Comparison of ENCODE assay signal across 33 cellular contexts in the genomic region with DNA sequence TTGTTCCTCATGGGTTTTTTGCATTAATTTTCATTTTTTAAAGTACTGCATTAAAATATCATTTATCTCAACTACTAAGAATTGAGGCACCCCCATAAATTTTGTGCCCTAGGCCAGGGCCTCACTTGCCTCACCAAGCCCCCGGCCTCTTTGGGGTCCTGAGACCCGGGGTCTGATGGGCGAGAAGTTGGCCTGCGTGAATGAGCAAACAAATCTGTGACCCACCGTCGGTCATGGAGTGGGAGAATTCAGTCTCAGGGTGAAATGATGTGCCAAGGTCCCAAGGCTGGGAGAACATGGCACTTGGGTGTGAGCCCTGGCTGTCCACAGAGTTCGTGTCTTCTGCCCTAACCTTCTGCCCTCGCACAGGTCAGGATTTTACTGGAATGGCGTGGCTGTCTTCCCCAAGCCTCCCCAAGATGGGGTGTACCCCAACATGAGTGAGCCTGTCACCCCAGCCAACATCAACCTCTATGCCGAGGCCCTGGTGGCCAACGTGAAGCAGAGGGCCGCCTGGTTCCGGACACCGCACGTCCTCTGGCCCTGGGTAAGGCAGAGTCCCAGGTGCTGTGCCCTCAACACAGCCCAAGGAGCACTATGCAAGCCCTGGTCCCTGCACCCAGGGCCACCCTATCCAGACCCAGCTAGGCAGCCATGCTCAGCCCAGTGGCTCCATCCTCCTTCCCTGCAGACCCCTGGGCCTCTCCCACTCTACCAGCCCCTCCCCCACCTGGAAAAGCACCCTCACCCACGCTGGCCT.
"Had no signal": no experiment of that assay in that cellular context is flagged by ENCODE, and none has a peak within 500 bp of the region (broad histone marks: within the 10 kb centered on the region; RNA-seq: fewer than 3 reads in every experiment).

No MANE protein-coding gene starts in this region.

- H3K27me3 Mint-ChIP-seq: activated B cell treated with CpG ODN at 0.5 μM for 24 hours; activated CD8-positive, alpha-beta T cell treated with anti-CD3 and anti-CD28 coated beads for 36 hours; activated naive CD8-positive, alpha-beta T cell; activated T-helper 17 cell treated with anti-CD3 and anti-CD28 coated beads, Interleukin-2, amount 50 U/mL, for 72 hours; central memory CD8-positive, alpha-beta T cell; dendritic cell treated with granulocyte-macrophage colony-stimulating factor and Interleukin-4, amounts not matched to agents 40 ng/mL and 50 ng/mL, for 4 days; T-helper 17 cell had no signal

- H3K36me3 Mint-ChIP-seq: activated naive CD8-positive, alpha-beta T cell had no signal

- H3K27me3 ChIP-seq: brain microvascular endothelial cell, dorsolateral prefrontal cortex had no signal

- H3K9me3 Mint-ChIP-seq: activated B cell treated with CpG ODN at 0.5 μM for 24 hours; activated CD8-positive, alpha-beta T cell treated with anti-CD3 and anti-CD28 coated beads for 36 hours; activated T-cell treated with anti-CD3 and anti-CD28 coated beads, Interleukin-2, amount 50 U/mL, for 4 hours; activated T-helper 17 cell treated with anti-CD3 and anti-CD28 coated beads, Interleukin-2, amount 50 U/mL, for 72 hours; central memory CD8-positive, alpha-beta T cell; dendritic cell treated with granulocyte-macrophage colony-stimulating factor and Interleukin-4, amounts not matched to agents 40 ng/mL and 50 ng/mL, for 4 days; endodermal cell; T-helper 2 cell treated with Interferon-gamma antibody and Interleukin-4, amounts not matched to agents 5 μg/mL and 100 μg/mL, for 36 hours had no signal

- ATAC-seq: activated CD4-positive, CD25-positive, alpha-beta regulatory T cell treated with anti-CD3 and anti-CD28 coated beads, Interleukin-2, amount 50 U/mL, for 24 hours; activated CD8-positive, alpha-beta T cell treated with anti-CD3 and anti-CD28 coated beads for 36 hours; activated T-cell treated with anti-CD3 and anti-CD28 coated beads, Interleukin-2, amount 50 U/mL, for 4 hours; activated T-helper 17 cell treated with anti-CD3 and anti-CD28 coated beads, Interleukin-2, amount 50 U/mL, for 72 hours; esophagus mucosa; T-helper 17 cell had no signal

- FAIRE-seq: astrocyte, bronchial epithelial cell, frontal cortex had no signal

- DNase-seq: activated B cell treated with CpG ODN at 0.5 μM for 24 hours; activated CD4-positive, alpha-beta T cell treated with anti-CD3 and anti-CD28 coated beads for 48 hours; activated CD4-positive, alpha-beta T cell treated with anti-CD3 and anti-CD28 coated beads, Interleukin-2, amount 50 U/mL, for 1 hour; activated CD4-positive, alpha-beta T cell treated with anti-CD3 and anti-CD28 coated beads, Interleukin-2, amount 50 U/mL, for 48 hours; activated CD8-positive, alpha-beta memory T cell treated with anti-CD3 and anti-CD28 coated beads for 24 hours; activated CD8-positive, alpha-beta T cell treated with anti-CD3 and anti-CD28 coated beads for 36 hours; activated effector memory CD4-positive, alpha-beta T cell treated with Interleukin-2 at 50 U/mL for 16 hours; activated gamma-delta T cell treated with Interleukin-2 at 50 U/mL for 16 hours; activated naive CD4-positive, alpha-beta T cell treated with anti-CD3 and anti-CD28 coated beads, Interleukin-2, amount 50 U/mL, for 16 hours; activated naive CD4-positive, alpha-beta T cell treated with Interleukin-2 at 50 U/mL for 16 hours; activated T-cell treated with anti-CD3 and anti-CD28 coated beads, Interleukin-2, amount 50 U/mL, for 4 hours; amniotic stem cell; anterior cingulate cortex; brain microvascular endothelial cell; dorsolateral prefrontal cortex; effector memory CD4-positive, alpha-beta T cell; endodermal cell; foreskin fibroblast; T-helper 1 cell; T-helper 17 cell; T1000; WERI-Rb-1 had no signal

- H3K4me3 Mint-ChIP-seq: activated B cell treated with CpG ODN at 0.5 μM for 24 hours; activated CD8-positive, alpha-beta T cell treated with anti-CD3 and anti-CD28 coated beads for 36 hours; activated naive CD8-positive, alpha-beta T cell; activated T-cell treated with anti-CD3 and anti-CD28 coated beads, Interleukin-2, amount 50 U/mL, for 4 hours; activated T-helper 17 cell treated with anti-CD3 and anti-CD28 coated beads, Interleukin-2, amount 50 U/mL, for 72 hours; central memory CD8-positive, alpha-beta T cell; dendritic cell treated with granulocyte-macrophage colony-stimulating factor and Interleukin-4, amounts not matched to agents 40 ng/mL and 50 ng/mL, for 4 days; endodermal cell; T-helper 17 cell; T-helper 2 cell treated with Interferon-gamma antibody and Interleukin-4, amounts not matched to agents 5 μg/mL and 100 μg/mL, for 36 hours had no signal

- H3K27ac Mint-ChIP-seq: activated B cell treated with CpG ODN at 0.5 μM for 24 hours; activated CD8-positive, alpha-beta T cell treated with anti-CD3 and anti-CD28 coated beads for 36 hours; activated naive CD8-positive, alpha-beta T cell; activated T-helper 17 cell treated with anti-CD3 and anti-CD28 coated beads, Interleukin-2, amount 50 U/mL, for 72 hours; dendritic cell treated with granulocyte-macrophage colony-stimulating factor and Interleukin-4, amounts not matched to agents 40 ng/mL and 50 ng/mL, for 4 days; endodermal cell; T-helper 17 cell; T-helper 2 cell treated with Interferon-gamma antibody and Interleukin-4, amounts not matched to agents 5 μg/mL and 100 μg/mL, for 36 hours had no signal

- H3K4me1 Mint-ChIP-seq: activated T-helper 17 cell treated with anti-CD3 and anti-CD28 coated beads, Interleukin-2, amount 50 U/mL, for 72 hours; central memory CD8-positive, alpha-beta T cell; endodermal cell had no signal

- H3K27ac ChIP-seq: brain microvascular endothelial cell, coronary artery, dorsolateral prefrontal cortex, WERI-Rb-1 had no signal

- H3K36me3 ChIP-seq: brain microvascular endothelial cell, WERI-Rb-1 had no signal

- H3K4me3 ChIP-seq: coronary artery, dorsolateral prefrontal cortex had no signal
